ENCODE assay signal across 25 cellular contexts in genomic region chr6:100901582-100901981, GRCh38. TPM values are rescaled to one million over a fixed set of nuclear protein-coding genes. Genes with fewer than 3 reads are reported as not detected.
DNase-seq lines count a peak whose midpoint lies in the region; ATAC-seq, FAIRE-seq and TF ChIP-seq lines count a peak whose summit lies in the region.
"Had no signal": no experiment of that assay in that cellular context is flagged by ENCODE, and none has a peak within 500 bp of the region (broad histone marks: within the 10 kb centered on the region; RNA-seq: fewer than 3 reads in every experiment).

No MANE protein-coding gene starts in this region.

- ATAC-seq in HepG2 (no peak), mucosa of descending colon (peak; percentile 56)
- ATAC-seq: A549, GM12878 had no signal

- TF ChIP-seq CTCF in HepG2 (CRISPR knock-in tag; IDR thresholded peaks at IDR 0.05): no peak
- TF ChIP-seq CTCF in mucosa of descending colon (IDR thresholded peaks at IDR 0.05): no peak
- TF ChIP-seq CTCF in breast epithelium (IDR thresholded peaks at IDR 0.05): no peak
- TF ChIP-seq CTCF in dorsolateral prefrontal cortex (IDR thresholded peaks at IDR 0.05 in 54 of 56, conservative IDR thresholded peaks at IDR 0.05 in 2 of 56; ENCODE audit: low read depth in 1 of 56, partially characterized antibody in 56 of 56): no peak

- peak overlapping the region; percentile 3; the same call in 1 of the 2 replicates for H3K4me2 ChIP-seq in HepG2 (ENCODE audit: low read depth, low read length)
- H3K4me2 ChIP-seq: A549; BLaER1 treated with 17β-estradiol and CSF1 and Interleukin-3, amounts not matched to agents 10 nM and 100 nM had no signal

- no peak overlapping the region for H3K4me3 ChIP-seq in HepG2 (replicated peaks in 1 of 3; ENCODE audit: insufficient read depth in 1 of 3, low read depth in 2 of 3, low read length in 3 of 3)
- no peak overlapping the region for H3K4me3 ChIP-seq in mucosa of descending colon
- no peak overlapping the region for H3K4me3 ChIP-seq in breast epithelium
- H3K4me3 ChIP-seq in dorsolateral prefrontal cortex: no peak overlapping the region
- H3K4me3 ChIP-seq: A549; BLaER1 treated with 17β-estradiol and CSF1 and Interleukin-3, amounts not matched to agents 10 nM and 100 nM; GM12878; GM23248 had no signal

- no peak for FAIRE-seq in HepG2 (lab: Jason Lieb, UNC)
- FAIRE-seq: A549, GM12878, GM19239, H1 had no signal

- intact Hi-C loops in HepG2 (cut with micrococcal nuclease; ENCODE audit: unreplicated experiment) (no loop called here), mucosa of descending colon (cut with DNase I, micrococcal nuclease) (no loop called here), breast epithelium (cut with DNase I; ENCODE audit: low total_unique reads) (no loop called here), dorsolateral prefrontal cortex (cut with DNase I) (no loop called here)

- H3K9me3 ChIP-seq in HepG2 (ENCODE audit: low read length) (no peaks in the 10 kb centered on the region), mucosa of descending colon (peaks cover 8% of the 10 kb centered on the region), breast epithelium (peaks cover 4 to 15% of the 10 kb centered on the region in 2 donors)
- H3K9me3 ChIP-seq: A549, BE2C had no signal

- TF ChIP-seq RAD21 in HepG2 (CRISPR knock-in tag; IDR thresholded peaks at IDR 0.05): no peak

- POLR2A ChIA-PET in HepG2 (lab: Yijun Ruan, JAX): no interaction called here

- H3K9ac ChIP-seq in HepG2 (ENCODE audit: insufficient read depth, low read depth, low read length): no peak overlapping the region
- H3K9ac ChIP-seq: BLaER1 treated with 17β-estradiol and CSF1 and Interleukin-3, amounts not matched to agents 10 nM and 100 nM; GM23248 had no signal

- no TSS peak for BruUV-seq in HepG2 (replicated peaks; lab: Mats Ljungman, UMichigan)

- CTCF ChIA-PET in HepG2 (lab: Yijun Ruan, JAX; ENCODE audit: low intra/inter-chr PET ratio, low total read pairs): no interaction called here

- H3K27me3 ChIP-seq in HepG2 (ENCODE audit: control insufficient read depth in 1 of 2, insufficient read depth in 2 of 2, low read length in 2 of 2): peaks cover 0 to 3% of the 10 kb centered on the region in 2 experiments; a peak in 1 of 5 replicates
- no peaks in the 10 kb centered on the region for H3K27me3 ChIP-seq in breast epithelium
- no peaks in the 10 kb centered on the region for H3K27me3 ChIP-seq in dorsolateral prefrontal cortex
- H3K27me3 ChIP-seq: BE2C; BLaER1 treated with 17β-estradiol and CSF1 and Interleukin-3, amounts not matched to agents 10 nM and 100 nM had no signal

- no peak for TF ChIP-seq EP300 in HepG2 (IDR thresholded peaks at IDR 0.05; ENCODE audit: low read depth in 2 of 2, low read length in 2 of 2)
- no peak for TF ChIP-seq EP300 in HepG2 (CRISPR knock-in tag; IDR thresholded peaks at IDR 0.05; ENCODE audit: borderline replicate concordance)

- peak; percentile 40 for DNase-seq in DMS53 treated with DMSO at 0.1 percent for 48 hours (lab: John Stamatoyannopoulos, UW; ENCODE audit: unreplicated experiment)
- DNase-seq in kidney tubule cell (ENCODE audit: low spot score): peak; percentile 6
- no peak for DNase-seq in HepG2 (ENCODE audit: low spot score)
- DNase-seq in mucosa of descending colon: no peak
- DNase-seq in breast epithelium (ENCODE audit: low spot score in 2 of 2): no peak
- no peak for DNase-seq in T1000 (lab: John Stamatoyannopoulos, UW)
- no peak for DNase-seq in NCI-H446 (lab: John Stamatoyannopoulos, UW)
- no peak for DNase-seq in dorsolateral prefrontal cortex
- DNase-seq: 8988T; ACHN; AML-193; BE2C; CD4-positive, alpha-beta T cell; CD8-positive, alpha-beta memory T cell; DMS79; EL; GDM1; GM23248; H7; HCEC 1CT had no signal

- H2AFZ ChIP-seq in HepG2 (ENCODE audit: low read length): no peak overlapping the region
- H2AFZ ChIP-seq: GM23248 had no signal

- H3K27ac ChIP-seq in HepG2 (ENCODE audit: extremely low read length, insufficient read depth, low read length): no peak overlapping the region
- H3K27ac ChIP-seq in breast epithelium: no peak overlapping the region
- no peak overlapping the region for H3K27ac ChIP-seq in dorsolateral prefrontal cortex
- H3K27ac ChIP-seq: A549; BLaER1 treated with 17β-estradiol and CSF1 and Interleukin-3, amounts not matched to agents 10 nM and 100 nM; GM23248 had no signal

- H3K79me2 ChIP-seq in HepG2 (ENCODE audit: insufficient read depth, low read length): no peaks in the 10 kb centered on the region

- WGBS in HepG2 (ENCODE audit: low lambda C conversion rate): 1% methylated on average over 3 of the region's 3 CpGs

- H3K36me3 ChIP-seq in HepG2 (replicated peaks in 1 of 2; ENCODE audit: control insufficient read depth in 1 of 2, insufficient read depth in 2 of 2, low read length in 2 of 2) (no peaks in the 10 kb centered on the region), mucosa of descending colon (ENCODE audit: low read depth) (no peaks in the 10 kb centered on the region), breast epithelium (no peaks in the 10 kb centered on the region)
- H3K36me3 ChIP-seq: BE2C; BLaER1 treated with 17β-estradiol and CSF1 and Interleukin-3, amounts not matched to agents 10 nM and 100 nM had no signal

- no peaks in the 10 kb centered on the region for H4K20me1 ChIP-seq in HepG2 (ENCODE audit: insufficient read depth, low read length)
- H4K20me1 ChIP-seq: BLaER1 treated with 17β-estradiol and CSF1 and Interleukin-3, amounts not matched to agents 10 nM and 100 nM had no signal

- in situ Hi-C loops in HepG2 (cut with HindIII; ENCODE audit: extremely low pct_ligation_motif_present, low pct_unique_long_range_greater_than_20kb): no loop called here

- H3K4me1 ChIP-seq in HepG2 (ENCODE audit: insufficient read depth, low read length): peaks cover 8% of the 10 kb centered on the region
- H3K4me1 ChIP-seq in mucosa of descending colon (ENCODE audit: low read depth): no peaks in the 10 kb centered on the region
- H3K4me1 ChIP-seq in breast epithelium: no peaks in the 10 kb centered on the region
- H3K4me1 ChIP-seq: A549, BE2C had no signal

- TF ChIP-seq POLR2A in HepG2 (IDR thresholded peaks at IDR 0.05; ENCODE audit: insufficient read depth in 1 of 2, low read depth in 2 of 2, low read length in 2 of 2) (no peak), breast epithelium (IDR thresholded peaks at IDR 0.05) (no peak)

TF ChIP-seq in HepG2, 621 proteins besides CTCF, POLR2A, EP300 and RAD21:
- TF ChIP-seq ZNF7 (CRISPR knock-in tag; IDR thresholded peaks at IDR 0.05) (peak; percentile 77), NR0B2 (CRISPR knock-in tag; IDR thresholded peaks at IDR 0.05) (no peak)

RNA-seq across cellular contexts. Expression of gene ASCC3, which starts 20.5 kb away (rescaled TPM):
- total RNA-seq in HepG2 (2016; rRNA removed; fragmentation: Illumina TruSeq; extraction: Trizol): 55.7 and 84.7 TPM in 2 replicates
- 22.3 and 25.0 TPM in 2 replicates for total RNA-seq in HepG2 (2016; cell fraction: cytosol; rRNA removed; fragmentation: Illumina TruSeq; extraction: Trizol; ENCODE audit: low read depth)
- 54.6 and 79.1 TPM in 2 replicates for total RNA-seq in HepG2 (2016; cell fraction: insoluble cytoplasmic fraction; rRNA removed; fragmentation: Illumina TruSeq; extraction: Trizol)
- 20.1 and 23.8 TPM in 2 replicates for total RNA-seq in HepG2 (2016; cell fraction: membrane; rRNA removed; fragmentation: Illumina TruSeq; extraction: Trizol)
- 106 and 107 TPM in 2 replicates for total RNA-seq in HepG2 (2016; cell fraction: nucleus; rRNA removed; fragmentation: Illumina TruSeq; extraction: Trizol)
- 16.4 and 23.1 TPM in 2 replicates for polyA plus RNA-seq in HepG2 (2011; rRNA removed)
- 9.1 and 13.4 TPM in 2 replicates for polyA plus RNA-seq in HepG2 (2011; cell fraction: cytosol; rRNA removed)
- polyA plus RNA-seq in HepG2 (2011; cell fraction: nucleus; rRNA removed): 9.7 and 11.5 TPM in 2 replicates
- polyA plus RNA-seq in HepG2 (2012): 14.9 and 16.5 TPM in 2 replicates
- 3.5 and 3.9 TPM in 2 replicates for polyA plus RNA-seq in HepG2 (2016; cell fraction: cytosol; fragmentation: Illumina TruSeq; extraction: Trizol; ENCODE audit: low read depth)
- 60.9 and 64.9 TPM in 2 replicates for polyA plus RNA-seq in HepG2 (2016; cell fraction: insoluble cytoplasmic fraction; fragmentation: Illumina TruSeq; extraction: Trizol; ENCODE audit: low read depth)
- polyA plus RNA-seq in HepG2 (2016; cell fraction: membrane; fragmentation: Illumina TruSeq; extraction: Trizol; ENCODE audit: low read depth): 7.1 and 7.4 TPM in 2 replicates
- polyA plus RNA-seq in HepG2 (2016; cell fraction: nucleus; fragmentation: Illumina TruSeq; extraction: Trizol; ENCODE audit: insufficient read depth, low read depth): 41.0 and 45.0 TPM in 2 replicates
- 25.6 and 52.0 TPM in 2 replicates for polyA minus RNA-seq in HepG2 (2011; rRNA and poly(A)+ RNA removed; ENCODE audit: low replicate concordance)
- 26.9 and 33.2 TPM in 2 replicates for polyA minus RNA-seq in HepG2 (2011; cell fraction: cytosol; rRNA and poly(A)+ RNA removed)
- polyA minus RNA-seq in HepG2 (2011; cell fraction: nucleus; rRNA and poly(A)+ RNA removed): 143 and 165 TPM in 2 replicates
- total RNA-seq in mucosa of descending colon: 10 to 100 TPM; 24.6 to 28.5 (median 27.8) TPM
- 10 to 100 TPM; 23.5 to 49.3 (median 44.6) TPM for total RNA-seq in breast epithelium
- 10 to 100 TPM; 20.2 to 38.6 (median 28.2) TPM for total RNA-seq in dorsolateral prefrontal cortex

Comparison
In these comparisons a context has a peak if more than half of its experiments do, and no peak if none do; other contexts are left out.
1. DNase-seq: peak in DMS53 treated with DMSO at 0.1 percent for 48 hours (single experiment) and kidney tubule cell (single experiment); none in HepG2 (single experiment), mucosa of descending colon (0 of 3), breast epithelium (0 of 2), T1000 (single experiment), NCI-H446 (0 of 2) and dorsolateral prefrontal cortex (0 of 10).